In genomic region chr18:37341473-37342086, GRCh38 we compare ENCODE assay signal across 19 cellular contexts.
A peak's percentile ranks its signal among the peaks of the same experiment; 100 is the strongest.
DNase-seq lines count a peak whose midpoint lies in the region; ATAC-seq, FAIRE-seq and TF ChIP-seq lines count a peak whose summit lies in the region.
"Had no signal": no experiment of that assay in that cellular context is flagged by ENCODE, and none has a peak within 500 bp of the region (broad histone marks: within the 10 kb centered on the region; RNA-seq: fewer than 3 reads in every experiment).

No MANE protein-coding gene starts in this region.

- peaks cover 13% of the 10 kb centered on the region for H3K27me3 Mint-ChIP-seq in neural progenitor cell (ENCODE audit: insufficient read depth, low read depth)

- CTCF ChIA-PET in IMR-90 (lab: Yijun Ruan, JAX) (no interaction called here), K562 (lab: Yijun Ruan, JAX; ENCODE audit: low intra/inter-chr PET ratio) (no interaction called here)

- no peak overlapping the region for H3K18ac ChIP-seq in IMR-90 (ENCODE audit: low read depth, low read length)

- no peak for TF ChIP-seq POLR2A in IMR-90 (IDR thresholded peaks at IDR 0.05; ENCODE audit: low read depth, low read length)
- no peak for TF ChIP-seq POLR2A in K562 (conservative IDR thresholded peaks at IDR 0.05)

- no peak overlapping the region for H4K8ac ChIP-seq in IMR-90 (ENCODE audit: low read depth in 2 of 2, low read length in 2 of 2)

- H3K4me1 Mint-ChIP-seq in neural progenitor cell = peaks cover 8% of the 10 kb centered on the region

- no peak overlapping the region for H2AK5ac ChIP-seq in IMR-90 (ENCODE audit: low read depth, low read length)

- H3K36me3 ChIP-seq in BLaER1 (no peaks in the 10 kb centered on the region), IMR-90 (ENCODE audit: control insufficient read depth, insufficient read depth, low read length) (no peaks in the 10 kb centered on the region), K562 (ENCODE audit: control insufficient read depth, insufficient read depth, low read length) (no peaks in the 10 kb centered on the region), neural progenitor cell (no peaks in the 10 kb centered on the region)
- H3K36me3 ChIP-seq: HAP-1 had no signal

- TF ChIP-seq EP300 in K562 (IDR thresholded peaks at IDR 0.05; ENCODE audit: low read length) = no peak

- FAIRE-seq in K562 (lab: Jason Lieb, UNC) = no peak
- FAIRE-seq: G401.6, GM12891, H1 had no signal

- H3K14ac ChIP-seq in IMR-90 (replicated peaks; ENCODE audit: low read depth, low read length) = no peak overlapping the region

- H3K56ac ChIP-seq in IMR-90 (ENCODE audit: extremely low read depth, insufficient read depth, low read length) = no peak overlapping the region

- no peaks in the 10 kb centered on the region for H3K9me3 Mint-ChIP-seq in neural progenitor cell
- H3K9me3 Mint-ChIP-seq: CD4-positive, alpha-beta T cell; IgD-negative memory B cell had no signal

- H3K4me3 ChIP-seq in BLaER1 (no peak overlapping the region), IMR-90 (ENCODE audit: insufficient read depth, low read depth, low read length) (no peak overlapping the region), K562 (no peak overlapping the region), neural progenitor cell (no peak overlapping the region)
- H3K4me3 ChIP-seq: HAP-1 had no signal

- H3K9ac ChIP-seq in BLaER1 (no peak overlapping the region), IMR-90 (ENCODE audit: low read depth, low read length) (no peak overlapping the region), K562 (ENCODE audit: insufficient read depth in 1 of 2, low read depth in 2 of 2, low read length in 2 of 2) (no peak overlapping the region), neural progenitor cell (no peak overlapping the region)

- H2BK20ac ChIP-seq in IMR-90 (ENCODE audit: low read depth, low read length) = no peak overlapping the region

- H3K36me3 Mint-ChIP-seq in neural progenitor cell = no peaks in the 10 kb centered on the region
- H3K36me3 Mint-ChIP-seq: IgD-negative memory B cell had no signal

- dilution Hi-C loops in IMR-90 (cut with HindIII; ENCODE audit: low sequenced_read_pairs, unreplicated experiment) = no loop called here

- no peak overlapping the region for H3K4ac ChIP-seq in IMR-90 (ENCODE audit: low read depth, low read length)

- no peak for ATAC-seq in IMR-90 (ENCODE audit: low read depth)
- no peak for ATAC-seq in K562
- ATAC-seq in HG02973 (IDR thresholded peaks at IDR 0.05; ENCODE audit: unreplicated experiment) = no peak

- H2BK120ac ChIP-seq in IMR-90 (ENCODE audit: low read depth, low read length) = no peak overlapping the region

- BruUV-seq in IMR-90 (replicated peaks; lab: Mats Ljungman, UMichigan) (no TSS peak), K562 (replicated peaks; lab: Mats Ljungman, UMichigan) (no TSS peak)

- POLR2A ChIA-PET in IMR-90 (lab: Charles Lee; ENCODE audit: unreplicated experiment) = no interaction called here
- POLR2A ChIA-PET in K562 (lab: Yijun Ruan, JAX) = interaction anchor here (1.1 kb wide), 1 partner anchor 19 kb away, joined by 3 read pairs; no protein-coding TSS in a partner anchor

- no peak overlapping the region for H4K5ac ChIP-seq in IMR-90 (ENCODE audit: low read depth, low read length)

- no peaks in the 10 kb centered on the region for H4K20me1 ChIP-seq in BLaER1
- H4K20me1 ChIP-seq in IMR-90 (ENCODE audit: insufficient read depth, low read length) = no peaks in the 10 kb centered on the region
- peaks cover 9% of the 10 kb centered on the region for H4K20me1 ChIP-seq in K562 (replicated peaks; ENCODE audit: control insufficient read depth, insufficient read depth, low read length)
- H4K20me1 ChIP-seq in neural progenitor cell (ENCODE audit: low read depth) = no peaks in the 10 kb centered on the region

- no peak overlapping the region for H2AK9ac ChIP-seq in IMR-90 (replicated peaks; ENCODE audit: low read depth, low read length, poor library complexity)

- intact Hi-C loops in IMR-90 (cut with micrococcal nuclease) (no loop called here), K562 (cut with micrococcal nuclease) (loop anchor here (5.0 kb wide), 2 partner anchors 326 to 399 kb away; no protein-coding TSS in a partner anchor)

- no peak overlapping the region for H3K23ac ChIP-seq in IMR-90 (ENCODE audit: low read depth, low read length)

- no peak for TF ChIP-seq RAD21 in IMR-90 (IDR thresholded peaks at IDR 0.05; ENCODE audit: low read length)
- TF ChIP-seq RAD21 in K562 (CRISPR knock-in tag; conservative IDR thresholded peaks at IDR 0.05 in 1 of 2, IDR thresholded peaks at IDR 0.05 in 1 of 2) = no peak

- H3K27me3 ChIP-seq in BLaER1 = no peaks in the 10 kb centered on the region
- H3K27me3 ChIP-seq in IMR-90 (ENCODE audit: control insufficient read depth, insufficient read depth, low read length) = peaks cover 15% of the 10 kb centered on the region; the same call in 1 of the 2 replicates
- H3K27me3 ChIP-seq in K562 (ENCODE audit: control insufficient read depth in 2 of 2, insufficient read depth in 2 of 2, low read length in 2 of 2) = peaks cover 0 to 10% of the 10 kb centered on the region in 2 experiments; a peak in 1 of 5 replicates
- H3K27me3 ChIP-seq in neural progenitor cell = no peaks in the 10 kb centered on the region

- H3K79me2 ChIP-seq in K562 (ENCODE audit: control insufficient read depth, insufficient read depth, low read length) (no peaks in the 10 kb centered on the region), neural progenitor cell (ENCODE audit: low read depth) (no peaks in the 10 kb centered on the region)

- H3K27ac ChIP-seq in BLaER1 (no peak overlapping the region), IMR-90 (ENCODE audit: insufficient read depth, low read length) (no peak overlapping the region), K562 (ENCODE audit: extremely low read depth, low read depth, low read length) (no peak overlapping the region), neural progenitor cell (no peak overlapping the region)

- H3K9me3 ChIP-seq in BLaER1 = no peaks in the 10 kb centered on the region
- H3K9me3 ChIP-seq in IMR-90 (ENCODE audit: control insufficient read depth, insufficient read depth, low read length) = no peaks in the 10 kb centered on the region
- no peaks in the 10 kb centered on the region for H3K9me3 ChIP-seq in K562 (replicated peaks; ENCODE audit: control insufficient read depth, insufficient read depth, low read depth, low read length)
- H3K9me3 ChIP-seq in neural progenitor cell (ENCODE audit: low read depth) = no peaks in the 10 kb centered on the region
- H3K9me3 ChIP-seq: HAP-1 had no signal

- DNase-seq in IMR-90 (no peak), K562 (ENCODE audit: extremely low read depth in 1 of 4, low spot score in 3 of 4) (no peak), neural progenitor cell (ENCODE audit: low spot score) (no peak), NCI-H510A (lab: John Stamatoyannopoulos, UW) (no peak), NCI-H146 treated with DMSO at 0.1 percent for 48 hours (lab: John Stamatoyannopoulos, UW; ENCODE audit: unreplicated experiment) (no peak), HCEC 1CT (no peak)
- DNase-seq: AML-193; C1 segment of cervical spinal cord; CD4-positive, alpha-beta T cell; DMS153; DMS79 treated with DMSO at 0.1 percent for 48 hours; EL had no signal

- no peaks in the 10 kb centered on the region for H3K9me1 ChIP-seq in IMR-90 (ENCODE audit: insufficient read depth, low read length)
- no peaks in the 10 kb centered on the region for H3K9me1 ChIP-seq in K562 (ENCODE audit: control insufficient read depth, insufficient read depth, low read length)

- in situ Hi-C loops in IMR-90 (cut with MboI; ENCODE audit: low sequenced_read_pairs) (no loop called here), K562 (cut with MboI) (no loop called here)

- no peaks in the 10 kb centered on the region for H3F3A ChIP-seq in neural progenitor cell (ENCODE audit: low read depth)

- no peak overlapping the region for H4K91ac ChIP-seq in IMR-90 (ENCODE audit: insufficient read depth, low read depth, low read length)

- TF ChIP-seq CTCF in IMR-90 (conservative IDR thresholded peaks at IDR 0.05; ENCODE audit: low read depth, low read length) (no peak), K562 (IDR thresholded peaks at IDR 0.05 in 2 of 3, conservative IDR thresholded peaks at IDR 0.05 in 1 of 3; ENCODE audit: insufficient read depth in 2 of 3, low read depth in 1 of 3, low read length in 3 of 3) (no peak), neural progenitor cell (IDR thresholded peaks at IDR 0.05) (no peak)

- H3K27ac Mint-ChIP-seq in neural progenitor cell = peak overlapping the region; percentile 24
- H3K27ac Mint-ChIP-seq: CD4-positive, alpha-beta T cell; IgD-negative memory B cell had no signal

- H3K4me2 ChIP-seq in BLaER1 (peak overlapping the region; percentile 53), IMR-90 (ENCODE audit: low read depth, low read length) (no peak overlapping the region), K562 (ENCODE audit: insufficient read depth, low read length) (no peak overlapping the region), neural progenitor cell (no peak overlapping the region)

- H2BK15ac ChIP-seq in IMR-90 (ENCODE audit: low read depth, low read length) = no peak overlapping the region

- 76% methylated on average over 2 of the region's 5 CpGs; no CpG with 5 or more reads in 1 of the 2 experiments for WGBS in IMR-90 (ENCODE audit: extremely low coverage in 2 of 2, insufficient read length in 1 of 2), 2 experiments
- WGBS in K562 (ENCODE audit: insufficient coverage, low coverage, missing lambda C conversion rate) = 2% methylated on average over 5 of the region's 5 CpGs

- H3K79me1 ChIP-seq in IMR-90 (ENCODE audit: low read depth in 1 of 2, low read length in 2 of 2) = no peaks in the 10 kb centered on the region

- H3K4me3 Mint-ChIP-seq in neural progenitor cell = no peak overlapping the region
- H3K4me3 Mint-ChIP-seq: CD4-positive, alpha-beta T cell had no signal

- peak overlapping the region; percentile 33 for H2AFZ ChIP-seq in IMR-90 (replicated peaks; ENCODE audit: low read length, poor library complexity)
- H2AFZ ChIP-seq in K562 (ENCODE audit: low read depth, low read length) = no peak overlapping the region
- no peak overlapping the region for H2AFZ ChIP-seq in neural progenitor cell (replicated peaks)

- no peak overlapping the region for H2BK5ac ChIP-seq in IMR-90 (ENCODE audit: low read depth, low read length, poor library complexity, severe bottlenecking)

- peaks cover 34% of the 10 kb centered on the region for H3K4me1 ChIP-seq in BLaER1
- H3K4me1 ChIP-seq in IMR-90 (ENCODE audit: control insufficient read depth, insufficient read depth, low read length) = no peaks in the 10 kb centered on the region
- no peaks in the 10 kb centered on the region for H3K4me1 ChIP-seq in K562 (replicated peaks in 1 of 2; ENCODE audit: control insufficient read depth in 2 of 2, insufficient read depth in 2 of 2, low read length in 2 of 2)
- no peaks in the 10 kb centered on the region for H3K4me1 ChIP-seq in neural progenitor cell
- H3K4me1 ChIP-seq: HAP-1 had no signal

TF ChIP-seq in IMR-90, 13 proteins besides CTCF, POLR2A, EP300 and RAD21:
- no peak for TF ChIP-seq CEBPB (IDR thresholded peaks at IDR 0.05; ENCODE audit: low read depth, low read length)
- TF ChIP-seq RCOR1 (IDR thresholded peaks at IDR 0.05; ENCODE audit: insufficient replicate concordance, low read length) = no peak

TF ChIP-seq in K562, 482 proteins besides CTCF, POLR2A, EP300 and RAD21 (continues in another document):
- TF ChIP-seq ZNF316 (IDR thresholded peaks at IDR 0.05) = no peak
- TF ChIP-seq ZNF764 (CRISPR knock-in tag; IDR thresholded peaks at IDR 0.05; ENCODE audit: low read depth) = no peak
- TF ChIP-seq NFIX (CRISPR knock-in tag; IDR thresholded peaks at IDR 0.05; ENCODE audit: low read depth) = no peak
- TF ChIP-seq ZFP36 (IDR thresholded peaks at IDR 0.05; ENCODE audit: low read depth, low read length, partially characterized antibody) = peak; percentile 77
